22 cellular contexts compared by ENCODE assay signal in genomic region chr12:2562400-2562799, GRCh38.
"Had no signal": no experiment of that assay in that cellular context is flagged by ENCODE, and none has a peak within 500 bp of the region (broad histone marks: within the 10 kb centered on the region; RNA-seq: fewer than 3 reads in every experiment).

No MANE protein-coding gene starts in this region.

- H3K27ac ChIP-seq: ovary, right atrium auricular region, right lobe of liver, skin epidermis, suprapubic skin, thoracic aorta, tibial artery, upper lobe of right lung had no signal

- H3K36me3 ChIP-seq: ovary, right lobe of liver, suprapubic skin, upper lobe of right lung had no signal

- DNase-seq: hippocampal formation; kidney glomerular epithelial cell; left cardiac atrium; mesendoderm; naive B cell; natural killer cell; ovary; right lobe of liver; stimulated activated CD4-positive, alpha-beta T cell treated with anti-CD3 and anti-CD28 coated beads, Interleukin-4, amount 100 ng/mL, for 24 hours; stimulated activated naive CD4-positive, alpha-beta T cell; tibial artery; trophoblast cell; upper lobe of right lung had no signal

- H3K27ac Mint-ChIP-seq: mesothelial cell of epicardium; naive B cell; natural killer cell; progenitor cell of endocrine pancreas; stimulated activated effector memory CD8-positive, alpha-beta T cell treated with anti-CD3 and anti-CD28 coated beads, Interleukin-12 subunit alpha, Interleukin-12 subunit beta, amount 100 ng/mL, for 72 hours; stimulated activated naive CD8-positive, alpha-beta T cell treated with anti-CD3 and anti-CD28 coated beads, Interleukin-15, Interleukin-2, amounts not matched to agents 100 ng/mL and 50 ng/mL, for 24 hours had no signal

- H3K4me1 Mint-ChIP-seq: naive B cell; natural killer cell; stimulated activated effector memory CD8-positive, alpha-beta T cell treated with anti-CD3 and anti-CD28 coated beads, Interleukin-12 subunit alpha, Interleukin-12 subunit beta, amount 100 ng/mL, for 72 hours had no signal

- H3K27me3 ChIP-seq: ovary, right atrium auricular region, right lobe of liver, suprapubic skin, tibial artery, upper lobe of right lung had no signal

- H3K36me3 Mint-ChIP-seq: mesothelial cell of epicardium; naive B cell; natural killer cell; stimulated activated effector memory CD8-positive, alpha-beta T cell treated with anti-CD3 and anti-CD28 coated beads, Interleukin-12 subunit alpha, Interleukin-12 subunit beta, amount 100 ng/mL, for 72 hours had no signal

- H3K9me3 ChIP-seq: ovary, right atrium auricular region, right lobe of liver, suprapubic skin, thoracic aorta, tibial artery, upper lobe of right lung had no signal

- H3K4me3 Mint-ChIP-seq: mesothelial cell of epicardium; naive B cell; natural killer cell; stimulated activated effector memory CD8-positive, alpha-beta T cell treated with anti-CD3 and anti-CD28 coated beads, Interleukin-12 subunit alpha, Interleukin-12 subunit beta, amount 100 ng/mL, for 72 hours; stimulated activated naive CD8-positive, alpha-beta T cell treated with anti-CD3 and anti-CD28 coated beads, Interleukin-15, Interleukin-2, amounts not matched to agents 100 ng/mL and 50 ng/mL, for 24 hours had no signal

- H3K4me3 ChIP-seq: lung, ovary, right atrium auricular region, right lobe of liver, skin epidermis, suprapubic skin, thoracic aorta, tibial artery, upper lobe of right lung had no signal

- H3K9me3 Mint-ChIP-seq: mesothelial cell of epicardium; natural killer cell; stimulated activated effector memory CD8-positive, alpha-beta T cell treated with anti-CD3 and anti-CD28 coated beads, Interleukin-12 subunit alpha, Interleukin-12 subunit beta, amount 100 ng/mL, for 72 hours; stimulated activated naive CD8-positive, alpha-beta T cell treated with anti-CD3 and anti-CD28 coated beads, Interleukin-15, Interleukin-2, amounts not matched to agents 100 ng/mL and 50 ng/mL, for 24 hours had no signal

- H3K4me1 ChIP-seq: right lobe of liver, suprapubic skin, tibial artery had no signal
